ENCODE assay signal across 8 cellular contexts in the genomic region with DNA sequence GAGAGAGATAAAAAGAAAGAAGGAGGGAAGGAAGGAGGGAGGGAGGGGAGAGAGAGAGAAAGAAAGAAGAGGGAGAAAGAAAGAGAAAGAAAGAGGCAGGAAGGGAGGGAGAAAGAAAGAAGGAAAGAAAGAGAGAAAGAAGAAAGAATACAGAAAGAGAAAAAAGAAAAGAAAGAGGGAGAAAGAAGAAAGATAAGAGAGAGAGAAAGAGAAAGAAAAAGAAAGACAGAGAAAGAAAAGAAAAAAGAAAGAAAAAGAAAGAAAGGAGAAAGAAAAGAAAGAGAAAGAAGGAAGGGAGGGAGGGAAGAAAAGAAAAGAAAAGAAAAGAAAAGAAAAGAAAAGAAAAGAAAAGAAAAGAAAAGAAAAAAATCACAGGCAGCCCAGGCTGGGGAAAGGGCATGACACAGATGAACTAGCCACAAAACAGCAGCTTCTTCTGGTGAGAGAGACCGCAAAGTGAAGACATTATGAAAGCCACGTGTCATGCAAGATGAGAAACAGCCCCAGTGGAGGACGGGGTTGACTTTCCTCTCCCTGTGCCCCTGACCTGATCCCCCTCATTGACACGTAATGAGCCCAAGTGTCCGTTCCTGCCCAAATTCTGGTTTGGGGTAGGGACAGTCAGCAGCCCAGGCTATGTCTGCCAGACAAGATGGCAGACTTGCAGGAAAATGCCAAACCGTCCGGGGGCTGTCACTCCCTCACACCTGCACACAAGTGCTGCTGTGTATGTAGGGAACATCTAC.
DNase-seq lines count a peak whose midpoint lies in the region; ATAC-seq, FAIRE-seq and TF ChIP-seq lines count a peak whose summit lies in the region.

No MANE protein-coding gene starts in this region.

- H3K9me3 Mint-ChIP-seq in progenitor cell of endocrine pancreas (ENCODE audit: low read depth): no peaks in the 10 kb centered on the region

- H3K27me3 Mint-ChIP-seq in progenitor cell of endocrine pancreas: no peaks in the 10 kb centered on the region

- H3K9me3 ChIP-seq in BLaER1: no peaks in the 10 kb centered on the region

- H3K36me3 ChIP-seq in BLaER1: peaks cover 10% of the 10 kb centered on the region; the same call in 1 of the 2 replicates

- peak overlapping the region; percentile 80 for H3K27ac ChIP-seq in BLaER1

- peak overlapping the region; percentile 59 for H3K9ac ChIP-seq in BLaER1

- peak overlapping the region; percentile 34; the same call in 1 of the 2 replicates for H3K4me3 ChIP-seq in BLaER1
- H3K4me3 ChIP-seq in fibroblast of villous mesenchyme (ENCODE audit: low read depth, low read length): no peak overlapping the region

- peaks cover 100% of the 10 kb centered on the region for H3K4me1 ChIP-seq in BLaER1

- H3K4me2 ChIP-seq in BLaER1: peak overlapping the region; percentile 88

- FAIRE-seq in HTR-8/SVneo (lab: Jason Lieb, UNC): peak; percentile 16

- no peaks in the 10 kb centered on the region for H3K36me3 Mint-ChIP-seq in progenitor cell of endocrine pancreas (ENCODE audit: insufficient read depth)

- no peak for DNase-seq in HTR-8/SVneo (ENCODE audit: insufficient read length, low spot score)
- peak; percentile 30 for DNase-seq in activated CD4-positive, alpha-beta T cell treated with anti-CD3 and anti-CD28 coated beads, Interleukin-2, amount 50 U/mL, for 1 hour
- DNase-seq in fibroblast of villous mesenchyme (ENCODE audit: low read depth): peak; percentile 23
- no peak for DNase-seq in DMS53 (lab: John Stamatoyannopoulos, UW)
- DNase-seq in progenitor cell of endocrine pancreas (ENCODE audit: low spot score, unreplicated experiment): no peak

- no peak overlapping the region for H3K4me3 Mint-ChIP-seq in progenitor cell of endocrine pancreas (ENCODE audit: low read depth)

- no peak for ATAC-seq in HG02571 (IDR thresholded peaks at IDR 0.05; ENCODE audit: unreplicated experiment)
- no peak for ATAC-seq in GM18511 (IDR thresholded peaks at IDR 0.05; ENCODE audit: unreplicated experiment)

- H3K4me1 Mint-ChIP-seq in progenitor cell of endocrine pancreas (ENCODE audit: low read depth): peaks cover 11% of the 10 kb centered on the region

- no peak for TF ChIP-seq CTCF in fibroblast of villous mesenchyme (IDR thresholded peaks at IDR 0.05; ENCODE audit: insufficient read depth, low read depth, low read length)
- TF ChIP-seq CTCF in progenitor cell of endocrine pancreas (IDR thresholded peaks at IDR 0.05; ENCODE audit: unreplicated experiment): no peak

- H4K20me1 ChIP-seq in BLaER1: peaks cover 15% of the 10 kb centered on the region

- no peaks in the 10 kb centered on the region for H3K27me3 ChIP-seq in BLaER1

- no peak overlapping the region for H3K27ac Mint-ChIP-seq in progenitor cell of endocrine pancreas

Comparison
In these comparisons a context has a peak if more than half of its experiments do, and no peak if none do; other contexts are left out.
1. DNase-seq: peak in activated CD4-positive, alpha-beta T cell treated with anti-CD3 and anti-CD28 coated beads, Interleukin-2, amount 50 U/mL, for 1 hour (single experiment) and fibroblast of villous mesenchyme (single experiment); none in HTR-8/SVneo (single experiment), DMS53 (single experiment) and progenitor cell of endocrine pancreas (single experiment).